Comparison of ENCODE assay signal across 18 cellular contexts in the genomic region with DNA sequence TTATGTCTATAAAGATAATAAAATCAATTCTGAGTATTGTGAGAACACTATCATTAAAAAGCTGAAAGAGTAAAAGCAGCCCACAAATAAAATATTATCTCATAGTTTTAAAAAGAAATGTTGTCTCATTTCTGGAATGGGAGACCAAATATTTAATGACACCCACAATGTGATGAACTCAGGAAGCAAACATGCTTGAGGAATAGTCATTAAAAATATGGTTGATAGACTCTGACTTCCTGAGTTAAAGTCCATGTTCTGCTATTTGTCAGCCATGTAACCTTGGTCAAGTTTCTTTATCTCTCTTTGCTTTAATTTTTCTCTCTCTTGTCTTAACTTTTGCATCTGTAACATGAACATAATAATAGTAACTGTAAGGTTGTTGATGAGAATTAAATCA.
"Had no signal": no experiment of that assay in that cellular context is flagged by ENCODE, and none has a peak within 500 bp of the region (broad histone marks: within the 10 kb centered on the region; RNA-seq: fewer than 3 reads in every experiment).

No MANE protein-coding gene starts in this region.

- H3K4me1 ChIP-seq: ascending aorta, gastroesophageal sphincter, heart right ventricle, tibial artery, uterus had no signal

- H3K27ac Mint-ChIP-seq: activated B cell treated with CpG ODN at 0.5 μM for 24 hours; activated CD4-positive, alpha-beta T cell treated with anti-CD3 and anti-CD28 coated beads, Interleukin-2, amount 10 ng/mL, durations not matched to agents 24 days and 14 days; activated naive CD4-positive, alpha-beta T cell treated with anti-CD3 and anti-CD28 coated beads for 36 hours; activated T-helper 17 cell treated with anti-CD3 and anti-CD28 coated beads, Interleukin-2, amount 50 U/mL, for 72 hours; endodermal cell; naive thymus-derived CD8-positive, alpha-beta T cell had no signal

- H3K36me3 ChIP-seq: ascending aorta, gastroesophageal sphincter, heart right ventricle, tibial artery, uterus had no signal

- H3K9me3 ChIP-seq: ascending aorta, gastroesophageal sphincter, uterus had no signal

- ATAC-seq: activated T-helper 17 cell treated with anti-CD3 and anti-CD28 coated beads, Interleukin-2, amount 50 U/mL, for 72 hours; gastroesophageal sphincter; heart right ventricle; naive thymus-derived CD8-positive, alpha-beta T cell had no signal

- H3K4me3 ChIP-seq: ascending aorta, gastroesophageal sphincter, heart right ventricle, skin epidermis, tibial artery, uterus had no signal

- H3K4me1 Mint-ChIP-seq: activated B cell treated with CpG ODN at 0.5 μM for 24 hours; activated CD4-positive, alpha-beta T cell treated with anti-CD3 and anti-CD28 coated beads, Interleukin-2, amount 10 ng/mL, durations not matched to agents 24 days and 14 days; activated T-helper 17 cell treated with anti-CD3 and anti-CD28 coated beads, Interleukin-2, amount 50 U/mL, for 72 hours; naive thymus-derived CD8-positive, alpha-beta T cell had no signal

- H3K4me3 Mint-ChIP-seq: activated B cell treated with CpG ODN at 0.5 μM for 24 hours; activated CD4-positive, alpha-beta T cell treated with anti-CD3 and anti-CD28 coated beads, Interleukin-2, amount 10 ng/mL, durations not matched to agents 24 days and 14 days; activated naive CD4-positive, alpha-beta T cell treated with anti-CD3 and anti-CD28 coated beads for 36 hours; activated T-helper 17 cell treated with anti-CD3 and anti-CD28 coated beads, Interleukin-2, amount 50 U/mL, for 72 hours; endodermal cell; naive thymus-derived CD8-positive, alpha-beta T cell had no signal

- H3K27ac ChIP-seq: ascending aorta, gastroesophageal sphincter, heart right ventricle, skin epidermis, tibial artery, uterus had no signal

- DNase-seq: activated B cell treated with CpG ODN at 0.5 μM for 24 hours; activated CD4-positive, alpha-beta T cell treated with anti-CD3 and anti-CD28 coated beads, Interleukin-2, amount 10 ng/mL, durations not matched to agents 24 days and 14 days; activated CD8-positive, alpha-beta memory T cell treated with anti-CD3 and anti-CD28 coated beads for 24 hours; activated naive CD4-positive, alpha-beta T cell treated with anti-CD3 and anti-CD28 coated beads for 36 hours; endodermal cell; heart right ventricle; naive thymus-derived CD8-positive, alpha-beta T cell; posterior cingulate gyrus; stimulated activated CD4-positive, alpha-beta T cell treated with anti-CD3 and anti-CD28 coated beads, Interleukin-4, amount 100 ng/mL, for 24 hours; stimulated activated naive CD4-positive, alpha-beta T cell; T-helper 2 cell; tibial artery; uterus had no signal

- H3K27me3 ChIP-seq: ascending aorta, tibial artery, uterus had no signal

- FAIRE-seq: TTC549 had no signal
